In genomic region chr3:104437891-104438290, GRCh38 we compare ENCODE assay signal across 10 cellular contexts.
DNase-seq lines count a peak whose midpoint lies in the region; ATAC-seq and TF ChIP-seq lines count a peak whose summit lies in the region.
"Had no signal": no experiment of that assay in that cellular context is flagged by ENCODE, and none has a peak within 500 bp of the region (broad histone marks: within the 10 kb centered on the region; RNA-seq: fewer than 3 reads in every experiment).

No MANE protein-coding gene starts in this region.

- no peak overlapping the region for H2BK12ac ChIP-seq in trophoblast cell (ENCODE audit: low read length)

- intact Hi-C loops in PC-3 (cut with micrococcal nuclease) = loop anchor here (5.0 to 10.0 kb wide), 3 partner anchors 159 to 1077 kb away; no protein-coding TSS in a partner anchor

- WGBS in trophoblast cell (ENCODE audit: extremely low coverage, insufficient coverage, insufficient read length) = no CpG with 5 or more reads among the region's 1 CpG

- no peak overlapping the region for H3K23ac ChIP-seq in trophoblast cell (ENCODE audit: low read length)

- no peaks in the 10 kb centered on the region for H3K9me2 ChIP-seq in PC-3 (replicated peaks; ENCODE audit: low read length)

- H3K27ac ChIP-seq in PC-3 (ENCODE audit: low read length) = peak overlapping the region; percentile 47
- no peak overlapping the region for H3K27ac ChIP-seq in trophoblast cell (ENCODE audit: low read depth, low read length)
- H3K27ac ChIP-seq: WERI-Rb-1 had no signal

- no peak overlapping the region for H2BK5ac ChIP-seq in trophoblast cell (ENCODE audit: low read depth, low read length, poor library complexity)

- no peak for TF ChIP-seq CTCF in PC-3 (conservative IDR thresholded peaks at IDR 0.05; ENCODE audit: low read depth, low read length)
- no peak for TF ChIP-seq CTCF in fibroblast of the aortic adventitia (IDR thresholded peaks at IDR 0.05; ENCODE audit: insufficient read depth, low read length)
- no peak for TF ChIP-seq CTCF in foreskin fibroblast (IDR thresholded peaks at IDR 0.05; ENCODE audit: low read depth, low read length)

- H3K4ac ChIP-seq in trophoblast cell (ENCODE audit: low read depth, low read length) = no peak overlapping the region

- H3K4me2 ChIP-seq in PC-3 (ENCODE audit: low read length) (peak overlapping the region; percentile 83), trophoblast cell (ENCODE audit: low read length) (no peak overlapping the region)

- H3K4me3 ChIP-seq in PC-3 (ENCODE audit: low read length) = peak overlapping the region; percentile 65
- no peak overlapping the region for H3K4me3 ChIP-seq in fibroblast of the aortic adventitia (ENCODE audit: low read depth, low read length)
- H3K4me3 ChIP-seq in trophoblast cell (ENCODE audit: low read depth, low read length) = no peak overlapping the region
- no peak overlapping the region for H3K4me3 ChIP-seq in foreskin fibroblast (ENCODE audit: low read depth in 1 of 2, low read length in 2 of 2)

- H3K18ac ChIP-seq in trophoblast cell (ENCODE audit: low read length) = no peak overlapping the region

- H3F3A ChIP-seq in PC-3 (ENCODE audit: low read length, unreplicated experiment) = peaks cover 8% of the 10 kb centered on the region

- no peak overlapping the region for H4K91ac ChIP-seq in trophoblast cell (ENCODE audit: low read depth, low read length)

- no peak overlapping the region for H3K14ac ChIP-seq in trophoblast cell (ENCODE audit: low read length)

- CTCF ChIA-PET in PC-3 (lab: Charles Lee) = no interaction called here
- CTCF ChIA-PET in HEK293T (lab: Yijun Ruan, JAX) = no interaction called here

- peak; percentile 35 for ATAC-seq in PC-3
- ATAC-seq in GM21825 (IDR thresholded peaks at IDR 0.05; ENCODE audit: unreplicated experiment) = no peak
- no peak for ATAC-seq in GM21528 (IDR thresholded peaks at IDR 0.05; ENCODE audit: low FRiP score, unreplicated experiment)

- no peak overlapping the region; the same call in 1 of the 2 replicates for H3K9ac ChIP-seq in PC-3 (ENCODE audit: low read length)
- no peak overlapping the region for H3K9ac ChIP-seq in trophoblast cell (ENCODE audit: low read length)

- H2AFZ ChIP-seq in PC-3 (ENCODE audit: low read length) = no peak overlapping the region
- H2AFZ ChIP-seq in trophoblast cell (ENCODE audit: insufficient read depth, low read length, poor library complexity) = no peak overlapping the region

- H4K8ac ChIP-seq in trophoblast cell (ENCODE audit: low read depth, low read length) = no peak overlapping the region

- no peak overlapping the region for H2AK5ac ChIP-seq in trophoblast cell (ENCODE audit: low read length)

- H4K12ac ChIP-seq in trophoblast cell (ENCODE audit: low read depth, low read length) = no peak overlapping the region

- no peak overlapping the region for H2BK120ac ChIP-seq in trophoblast cell (ENCODE audit: insufficient read depth, low read length, poor library complexity)

- peaks cover 92% of the 10 kb centered on the region for H3K79me2 ChIP-seq in PC-3 (ENCODE audit: low read length)
- H3K79me2 ChIP-seq in trophoblast cell (ENCODE audit: control insufficient read depth, insufficient read depth, low read length, poor library complexity) = no peaks in the 10 kb centered on the region

- POLR2A ChIA-PET in PC-3 (lab: Charles Lee; ENCODE audit: unreplicated experiment) (interaction anchor here (0.6 kb wide), 1 partner anchor 922 kb away, joined by 3 read pairs; no protein-coding TSS in a partner anchor), HEK293T (lab: Yijun Ruan, JAX) (no interaction called here)

- no peaks in the 10 kb centered on the region for H3K79me1 ChIP-seq in trophoblast cell (ENCODE audit: low read length)

- H3K9me3 ChIP-seq in PC-3 (ENCODE audit: low read length) (no peaks in the 10 kb centered on the region), trophoblast cell (ENCODE audit: insufficient read depth, low read depth, low read length) (no peaks in the 10 kb centered on the region)

- H3K27me3 ChIP-seq in PC-3 (ENCODE audit: low read length) (no peaks in the 10 kb centered on the region), trophoblast cell (ENCODE audit: insufficient read depth, low read length) (no peaks in the 10 kb centered on the region)

- H4K20me1 ChIP-seq in PC-3 (ENCODE audit: low read length) = peaks cover 37% of the 10 kb centered on the region

- no TSS peak for BruUV-seq in PC-3 (replicated peaks; lab: Mats Ljungman, UMichigan)

- DNase-seq in GM04504 (ENCODE audit: low read depth) = peak; percentile 32
- DNase-seq in PC-3 = peak; percentile 74
- peak; percentile 74 for DNase-seq in fibroblast of the aortic adventitia (ENCODE audit: low read depth)
- DNase-seq in trophoblast cell = peak; percentile 42 to 81
- DNase-seq in HEK293T (ENCODE audit: extremely low spot score) = no peak
- DNase-seq in foreskin fibroblast = no peak
- DNase-seq: GDM1, WERI-Rb-1 had no signal

- H3K4me1 ChIP-seq in PC-3 (ENCODE audit: insufficient read depth, low read length) (peaks cover 40% of the 10 kb centered on the region), trophoblast cell (ENCODE audit: control insufficient read depth in 1 of 2, insufficient read depth in 2 of 2, low read length in 2 of 2) (peaks cover 0 to 3% of the 10 kb centered on the region in 2 experiments)

- peaks cover 62% of the 10 kb centered on the region for H3K36me3 ChIP-seq in PC-3 (ENCODE audit: low read depth, low read length)
- H3K36me3 ChIP-seq in trophoblast cell (ENCODE audit: control insufficient read depth in 1 of 2, insufficient read depth in 2 of 2, low read length in 2 of 2) = no peaks in the 10 kb centered on the region
- H3K36me3 ChIP-seq: WERI-Rb-1 had no signal

TF ChIP-seq in HEK293T, 16 proteins besides CTCF, POLR2A, EP300 and RAD21:
- TF ChIP-seq L3MBTL2 (conservative IDR thresholded peaks at IDR 0.05) (no peak), SUZ12 (IDR thresholded peaks at IDR 0.05) (no peak), ARNT (IDR thresholded peaks at IDR 0.05) (no peak), NFRKB (IDR thresholded peaks at IDR 0.05) (no peak), SP1 (IDR thresholded peaks at IDR 0.05) (no peak), LEF1 (IDR thresholded peaks at IDR 0.05; ENCODE audit: borderline replicate concordance) (no peak)
TF ChIP-seq in HEK293T: peak in this region for 0.

Comparison
In these comparisons a context has a peak if more than half of its experiments do, and no peak if none do; other contexts are left out.
1. DNase-seq: peak in GM04504 (single experiment), PC-3 (single experiment), fibroblast of the aortic adventitia (single experiment) and trophoblast cell (2 of 2); none in HEK293T (single experiment) and foreskin fibroblast (0 of 2).